20 cellular contexts compared by ENCODE assay signal in genomic region chr21:38785483-38785882, GRCh38. TPM values are rescaled to one million over a fixed set of nuclear protein-coding genes. Genes with fewer than 3 reads are reported as not detected.
DNase-seq lines count a peak whose midpoint lies in the region; ATAC-seq, FAIRE-seq and TF ChIP-seq lines count a peak whose summit lies in the region.
"Had no signal": no experiment of that assay in that cellular context is flagged by ENCODE, and none has a peak within 500 bp of the region (broad histone marks: within the 10 kb centered on the region; RNA-seq: fewer than 3 reads in every experiment).

No MANE protein-coding gene starts in this region.

- H3K36me3 ChIP-seq in HEK293 (ENCODE audit: control insufficient read depth in 2 of 2, insufficient read depth in 1 of 2, low read length in 2 of 2): no peaks in the 10 kb centered on the region
- H3K36me3 ChIP-seq in HepG2 (replicated peaks in 1 of 2; ENCODE audit: control insufficient read depth in 1 of 2, insufficient read depth in 2 of 2, low read length in 2 of 2): no peaks in the 10 kb centered on the region
- H3K36me3 ChIP-seq: BE2C had no signal

- BruUV-seq in HepG2 (replicated peaks; lab: Mats Ljungman, UMichigan): no TSS peak

- no peak overlapping the region for H3K9ac ChIP-seq in HepG2 (ENCODE audit: insufficient read depth, low read depth, low read length)

- no peak for FAIRE-seq in A549 (lab: Jason Lieb, UNC)
- no peak for FAIRE-seq in HepG2 (lab: Jason Lieb, UNC)
- FAIRE-seq: GM12892, GM18507, H1 had no signal

- in situ Hi-C loops in HepG2 (cut with HindIII; ENCODE audit: extremely low pct_ligation_motif_present, low pct_unique_long_range_greater_than_20kb): no loop called here

- POLR2A ChIA-PET in A549 (lab: Yijun Ruan, JAX): no interaction called here
- POLR2A ChIA-PET in HEK293 (lab: Yijun Ruan, JAX): no interaction called here
- POLR2A ChIA-PET in HepG2 (lab: Yijun Ruan, JAX): no interaction called here

- no peaks in the 10 kb centered on the region for H4K20me1 ChIP-seq in HepG2 (ENCODE audit: insufficient read depth, low read length)

- 67% methylated on average over 1 of the region's 1 CpG for WGBS in A549 (ENCODE audit: missing lambda C conversion rate)
- 0% methylated on average over 1 of the region's 1 CpG for WGBS in HepG2 (ENCODE audit: low lambda C conversion rate)

- no peak overlapping the region for H3K4me3 ChIP-seq in A549
- H3K4me3 ChIP-seq in HEK293 (ENCODE audit: low read depth, low read length): no peak overlapping the region
- no peak overlapping the region for H3K4me3 ChIP-seq in HepG2 (replicated peaks in 1 of 3; ENCODE audit: insufficient read depth in 1 of 3, low read depth in 2 of 3, low read length in 3 of 3)

- H3K4me1 ChIP-seq in A549 (peaks cover 37% of the 10 kb centered on the region), HEK293 (ENCODE audit: control insufficient read depth, insufficient read depth, low read length) (peaks cover 11% of the 10 kb centered on the region), HepG2 (ENCODE audit: insufficient read depth, low read length) (peaks cover 80% of the 10 kb centered on the region)

- no peak for DNase-seq in A549 (ENCODE audit: low read depth in 1 of 2, low spot score in 1 of 2)
- DNase-seq in HepG2 (ENCODE audit: low spot score): no peak
- DNase-seq in NK-92 (lab: John Stamatoyannopoulos, UW; ENCODE audit: unreplicated experiment): no peak
- DNase-seq in NCI-H748 treated with DMSO at 0.1 percent for 48 hours (lab: John Stamatoyannopoulos, UW): no peak
- no peak for DNase-seq in stimulated activated CD4-positive, alpha-beta T cell treated with anti-CD3 and anti-CD28 coated beads, Interleukin-15, amount 100 ng/mL, for 24 hours
- DNase-seq in activated T-cell treated with anti-CD3 and anti-CD28 coated beads, Interleukin-2, amount 50 U/mL, for 48 hours: no peak
- DNase-seq: ACHN; BE2C; C1 segment of cervical spinal cord; CD4-positive, CD25-positive, alpha-beta regulatory T cell; CD8-positive, alpha-beta memory T cell; COR-L47; DMS153; DMS79; GDM1; H9 had no signal

- H3K4me2 ChIP-seq in A549 (no peak overlapping the region), HepG2 (ENCODE audit: low read depth, low read length) (no peak overlapping the region)

- H2AFZ ChIP-seq in HepG2 (ENCODE audit: low read length): no peak overlapping the region

- TF ChIP-seq POLR2A in A549 (IDR thresholded peaks at IDR 0.05; ENCODE audit: low read length) (no peak), HepG2 (IDR thresholded peaks at IDR 0.05; ENCODE audit: insufficient read depth in 1 of 2, low read depth in 2 of 2, low read length in 2 of 2) (no peak)

- CTCF ChIA-PET in A549 (lab: Yijun Ruan, JAX) (interaction anchor here (0.7 to 3.3 kb wide), 3 partner anchors 10 to 352 kb away, joined by 3 to 13 read pairs (median 4); no protein-coding TSS in a partner anchor), HEK293 (lab: Yijun Ruan, JAX) (interaction anchor here (0.5 to 1.3 kb wide), 3 partner anchors 13 to 51 kb away, joined by 3 to 4 read pairs (median 3); no protein-coding TSS in a partner anchor), HepG2 (lab: Yijun Ruan, JAX; ENCODE audit: low intra/inter-chr PET ratio, low total read pairs) (no interaction called here)

- no peak for TF ChIP-seq EP300 in A549 (IDR thresholded peaks at IDR 0.05)
- TF ChIP-seq EP300 in HepG2 (IDR thresholded peaks at IDR 0.05; ENCODE audit: low read depth in 2 of 2, low read length in 2 of 2): no peak
- TF ChIP-seq EP300 in HepG2 (CRISPR knock-in tag; IDR thresholded peaks at IDR 0.05; ENCODE audit: borderline replicate concordance): no peak

- H3K9me3 ChIP-seq in A549 (peaks cover 12% of the 10 kb centered on the region; the same call in 1 of the 3 replicates), HEK293 (ENCODE audit: control insufficient read depth, insufficient read depth, low read depth, low read length) (no peaks in the 10 kb centered on the region), HepG2 (ENCODE audit: low read length) (peaks cover 11% of the 10 kb centered on the region; the same call in 1 of the 2 replicates)

- no peak for TF ChIP-seq RAD21 in A549 (conservative IDR thresholded peaks at IDR 0.05 in 1 of 2, IDR thresholded peaks at IDR 0.05 in 1 of 2)
- no peak for TF ChIP-seq RAD21 in HepG2 (CRISPR knock-in tag; IDR thresholded peaks at IDR 0.05)

- no peaks in the 10 kb centered on the region for H3K79me2 ChIP-seq in HepG2 (ENCODE audit: insufficient read depth, low read length)

- H3K27ac ChIP-seq in A549: peak overlapping the region; percentile 79 to 89; a peak in 5 of 6 replicates
- no peak overlapping the region for H3K27ac ChIP-seq in HEK293 (ENCODE audit: extremely low read depth, low read depth, low read length)
- peak overlapping the region; percentile 84 for H3K27ac ChIP-seq in HepG2 (ENCODE audit: extremely low read length, insufficient read depth, low read length)

- intact Hi-C loops in HepG2 (cut with micrococcal nuclease; ENCODE audit: unreplicated experiment): loop anchor here (5.0 kb wide), 1 partner anchor 37 kb away; no protein-coding TSS in a partner anchor

- TF ChIP-seq CTCF in A549 (IDR thresholded peaks at IDR 0.05): no peak
- no peak for TF ChIP-seq CTCF in HEK293 (tag by site-specific recombination; IDR thresholded peaks at IDR 0.05)
- no peak for TF ChIP-seq CTCF in HepG2 (CRISPR knock-in tag; IDR thresholded peaks at IDR 0.05)

- ATAC-seq in A549: no peak
- ATAC-seq in HepG2: no peak

- H3K27me3 ChIP-seq in HepG2 (ENCODE audit: control insufficient read depth in 1 of 2, insufficient read depth in 2 of 2, low read length in 2 of 2): no peaks in the 10 kb centered on the region
- H3K27me3 ChIP-seq: BE2C had no signal

TF ChIP-seq in A549, 52 proteins besides CTCF, POLR2A, EP300 and RAD21 (continues in another document):
- TF ChIP-seq ZNF302 (CRISPR knock-in tag; IDR thresholded peaks at IDR 0.05) (no peak), TFCP2L1 (CRISPR knock-in tag; IDR thresholded peaks at IDR 0.05) (no peak), SMC3 (IDR thresholded peaks at IDR 0.05) (no peak), RCOR1 (IDR thresholded peaks at IDR 0.05; ENCODE audit: low read depth, low read length) (no peak), CHD4 (IDR thresholded peaks at IDR 0.05; ENCODE audit: borderline replicate concordance) (no peak)

TF ChIP-seq in HEK293, 187 proteins besides CTCF, POLR2A, EP300 and RAD21:
- no peak for TF ChIP-seq ZFP37 (tag by site-specific recombination; IDR thresholded peaks at IDR 0.05)
- no peak for TF ChIP-seq ZNF580 (tag by site-specific recombination; IDR thresholded peaks at IDR 0.05)
- no peak for TF ChIP-seq ZNF621 (tag by site-specific recombination; IDR thresholded peaks at IDR 0.05)
- no peak for TF ChIP-seq ZNF138 (tag by site-specific recombination; IDR thresholded peaks at IDR 0.05; ENCODE audit: borderline replicate concordance)
- peak; percentile 68; the same call in 1 of the 2 replicates for TF ChIP-seq ZNF768 (tag by site-specific recombination; IDR thresholded peaks at IDR 0.05)

TF ChIP-seq in HepG2, 621 proteins besides CTCF, POLR2A, EP300 and RAD21:
- TF ChIP-seq ADNP (CRISPR knock-in tag; IDR thresholded peaks at IDR 0.05): 0 out of 2 replicates have a peak, but pooled peaks have one; percentile 36
- peak; percentile 96 for TF ChIP-seq ZNF768 (CRISPR knock-in tag; IDR thresholded peaks at IDR 0.05)
- no peak for TF ChIP-seq RNF2 (conservative IDR thresholded peaks at IDR 0.05; ENCODE audit: low read depth)
- peak; percentile 80 for TF ChIP-seq ZMYM3 (CRISPR knock-in tag; IDR thresholded peaks at IDR 0.05)

RNA-seq across cellular contexts. Expression of gene ETS2, which starts 20.2 kb away (rescaled TPM):
- polyA plus RNA-seq in A549 (2011; rRNA removed) (41.6 and 42.6 TPM in 2 replicates), A549 (2017; fragmentation: RNase III; extraction: RNeasy Plus Mini Kit Qiagen cat#74134 plus additional on column Dnase treatment) (45.5 to 48.0 TPM (median 46.1 TPM) in 3 replicates), HepG2 (2011; rRNA removed) (64.4 and 71.4 TPM in 2 replicates)
- 35.1 and 45.9 TPM in 2 replicates for polyA plus RNA-seq in A549 (2012; cell fraction: cytosol; rRNA removed)
- polyA plus RNA-seq in A549 (2012; cell fraction: nucleus; rRNA removed): 87.4 and 104 TPM in 2 replicates
- 38.4 and 46.6 TPM in 2 replicates for polyA minus RNA-seq in A549 (2011; rRNA and poly(A)+ RNA removed)
- total RNA-seq in HepG2 (2016; rRNA removed; fragmentation: Illumina TruSeq; extraction: Trizol): 24.6 and 28.2 TPM in 2 replicates
- 3.8 and 4.0 TPM in 2 replicates for total RNA-seq in HepG2 (2016; cell fraction: cytosol; rRNA removed; fragmentation: Illumina TruSeq; extraction: Trizol; ENCODE audit: low read depth)
- 23.9 and 25.8 TPM in 2 replicates for total RNA-seq in HepG2 (2016; cell fraction: insoluble cytoplasmic fraction; rRNA removed; fragmentation: Illumina TruSeq; extraction: Trizol)
- total RNA-seq in HepG2 (2016; cell fraction: membrane; rRNA removed; fragmentation: Illumina TruSeq; extraction: Trizol): 12.7 and 13.7 TPM in 2 replicates
- 18.7 and 22.0 TPM in 2 replicates for total RNA-seq in HepG2 (2016; cell fraction: nucleus; rRNA removed; fragmentation: Illumina TruSeq; extraction: Trizol)
- 35.2 and 41.5 TPM in 2 replicates for polyA plus RNA-seq in HepG2 (2011; cell fraction: cytosol; rRNA removed)
- polyA plus RNA-seq in HepG2 (2011; cell fraction: nucleus; rRNA removed): 84.4 and 87.5 TPM in 2 replicates
- polyA plus RNA-seq in HepG2 (2012): 88.7 and 93.9 TPM in 2 replicates
- 4.9 and 5.3 TPM in 2 replicates for polyA plus RNA-seq in HepG2 (2016; cell fraction: cytosol; fragmentation: Illumina TruSeq; extraction: Trizol; ENCODE audit: low read depth)
- 32.4 and 34.7 TPM in 2 replicates for polyA plus RNA-seq in HepG2 (2016; cell fraction: insoluble cytoplasmic fraction; fragmentation: Illumina TruSeq; extraction: Trizol; ENCODE audit: low read depth)
- 11.1 and 13.2 TPM in 2 replicates for polyA plus RNA-seq in HepG2 (2016; cell fraction: membrane; fragmentation: Illumina TruSeq; extraction: Trizol; ENCODE audit: low read depth)
- polyA plus RNA-seq in HepG2 (2016; cell fraction: nucleus; fragmentation: Illumina TruSeq; extraction: Trizol; ENCODE audit: insufficient read depth, low read depth): 37.6 and 39.9 TPM in 2 replicates
- polyA minus RNA-seq in HepG2 (2011; rRNA and poly(A)+ RNA removed; ENCODE audit: low replicate concordance): 29.2 and 54.2 TPM in 2 replicates
- polyA minus RNA-seq in HepG2 (2011; cell fraction: cytosol; rRNA and poly(A)+ RNA removed): 54.7 and 59.7 TPM in 2 replicates
- 39.1 and 52.8 TPM in 2 replicates for polyA minus RNA-seq in HepG2 (2011; cell fraction: nucleus; rRNA and poly(A)+ RNA removed)
